8 cellular contexts compared by ENCODE assay signal in the genomic region with DNA sequence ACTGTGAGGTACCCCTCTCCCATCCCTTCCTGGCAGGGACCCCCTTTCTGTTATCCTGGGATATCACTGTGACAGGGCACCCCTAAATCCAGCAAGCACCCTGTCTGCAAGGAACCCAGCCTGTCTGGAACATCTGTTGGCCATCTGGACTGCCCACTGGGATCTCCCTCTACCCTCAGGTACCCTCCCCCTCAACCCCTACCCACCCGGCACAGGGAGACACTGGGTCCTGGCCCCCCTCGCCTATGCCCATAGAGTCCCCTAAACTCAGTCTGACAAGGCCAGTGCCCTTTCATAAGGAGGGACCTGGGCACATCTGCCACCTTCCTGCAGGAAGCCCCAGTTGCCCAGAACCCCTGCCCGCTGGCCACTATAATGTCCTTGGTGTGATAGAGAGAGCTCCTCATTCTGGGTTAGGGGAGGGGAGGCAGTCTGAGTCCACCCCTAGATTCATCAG. TPM values are rescaled to one million over a fixed set of nuclear protein-coding genes. Genes with fewer than 3 reads are reported as not detected.
DNase-seq lines count a peak whose midpoint lies in the region; ATAC-seq and TF ChIP-seq lines count a peak whose summit lies in the region.

No MANE protein-coding gene starts in this region.

- no peak overlapping the region for H3K9ac ChIP-seq in skeletal muscle satellite cell (ENCODE audit: low read depth, low read length)

- no peaks in the 10 kb centered on the region for H3K9me3 Mint-ChIP-seq in WTC11

- H3K27ac Mint-ChIP-seq in WTC11, result peak overlapping the region; percentile 57; the same call in 1 of the 2 replicates

- H3K9me3 ChIP-seq in skeletal muscle satellite cell (replicated peaks; ENCODE audit: low read length), result no peaks in the 10 kb centered on the region

- peaks cover 5% of the 10 kb centered on the region for H3K36me3 Mint-ChIP-seq in WTC11

- peaks cover 12% of the 10 kb centered on the region for H3K27me3 Mint-ChIP-seq in WTC11 (ENCODE audit: low read depth)

- peaks cover 29% of the 10 kb centered on the region for H3K4me1 Mint-ChIP-seq in WTC11

- H3K4me1 ChIP-seq in skeletal muscle satellite cell (ENCODE audit: control insufficient read depth, insufficient read depth, low read length), result peaks cover 12% of the 10 kb centered on the region

- no peaks in the 10 kb centered on the region; the same call in 1 of the 2 replicates for H3K36me3 ChIP-seq in H7 (replicated peaks; ENCODE audit: control insufficient read depth, insufficient read depth, low read length)
- peaks cover 26% of the 10 kb centered on the region for H3K36me3 ChIP-seq in skeletal muscle satellite cell (ENCODE audit: insufficient read depth, low read length)

- POLR2A ChIA-PET in WTC11 (lab: Charles Lee), result interaction anchor here (1.7 kb wide), 1 partner anchor 29 kb away, joined by 8 read pairs; a partner anchor contains a TSS

- peak overlapping the region; percentile 75 for H3K4me3 Mint-ChIP-seq in WTC11

- no peak for ATAC-seq in WTC11
- no peak for ATAC-seq in HG03097 (IDR thresholded peaks at IDR 0.05; ENCODE audit: low FRiP score, unreplicated experiment)
- no peak for ATAC-seq in GM18858 (IDR thresholded peaks at IDR 0.05; ENCODE audit: unreplicated experiment)
- no peak for ATAC-seq in HG03342 (IDR thresholded peaks at IDR 0.05; ENCODE audit: unreplicated experiment)

- H3K27me3 ChIP-seq in H7 (ENCODE audit: control insufficient read depth, insufficient read depth, low read length) (no peaks in the 10 kb centered on the region), skeletal muscle satellite cell (ENCODE audit: control insufficient read depth, insufficient read depth, low read length) (no peaks in the 10 kb centered on the region)

- DNase-seq in H7, result no peak
- DNase-seq in WTC11 (ENCODE audit: low spot score), result no peak
- DNase-seq in fibroblast of villous mesenchyme (ENCODE audit: low read depth), result no peak
- DNase-seq in effector CD8-positive, alpha-beta T cell (lab: John Stamatoyannopoulos, UW), result no peak

- TF ChIP-seq CTCF in WTC11 (IDR thresholded peaks at IDR 0.05), result no peak
- no peak for TF ChIP-seq CTCF in fibroblast of villous mesenchyme (IDR thresholded peaks at IDR 0.05; ENCODE audit: insufficient read depth, low read depth, low read length)

- H3K4me2 ChIP-seq in skeletal muscle satellite cell (ENCODE audit: low read length), result peak overlapping the region; percentile 28

- H3K4me3 ChIP-seq in H7 (ENCODE audit: insufficient read depth, low read depth, low read length) (peak overlapping the region; percentile 53), fibroblast of villous mesenchyme (ENCODE audit: low read depth, low read length) (peak overlapping the region; percentile 50), skeletal muscle satellite cell (ENCODE audit: low read length) (no peak overlapping the region)

- CTCF ChIA-PET in WTC11 (lab: Charles Lee), result interaction anchor here (0.6 to 2.7 kb wide), 31 partner anchors 8 to 286 kb away, joined by 3 to 33 read pairs (median 6); a partner anchor contains a TSS

TF ChIP-seq in WTC11, 78 proteins besides CTCF, POLR2A, EP300 and RAD21 (continues in another document):
- TF ChIP-seq, protein P1, sequence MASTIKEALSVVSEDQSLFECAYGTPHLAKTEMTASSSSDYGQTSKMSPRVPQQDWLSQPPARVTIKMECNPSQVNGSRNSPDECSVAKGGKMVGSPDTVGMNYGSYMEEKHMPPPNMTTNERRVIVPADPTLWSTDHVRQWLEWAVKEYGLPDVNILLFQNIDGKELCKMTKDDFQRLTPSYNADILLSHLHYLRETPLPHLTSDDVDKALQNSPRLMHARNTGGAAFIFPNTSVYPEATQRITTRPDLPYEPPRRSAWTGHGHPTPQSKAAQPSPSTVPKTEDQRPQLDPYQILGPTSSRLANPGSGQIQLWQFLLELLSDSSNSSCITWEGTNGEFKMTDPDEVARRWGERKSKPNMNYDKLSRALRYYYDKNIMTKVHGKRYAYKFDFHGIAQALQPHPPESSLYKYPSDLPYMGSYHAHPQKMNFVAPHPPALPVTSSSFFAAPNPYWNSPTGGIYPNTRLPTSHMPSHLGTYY (CRISPR knock-in tag; IDR thresholded peaks at IDR 0.05), result no peak
- TF ChIP-seq ZBTB21 (CRISPR knock-in tag; IDR thresholded peaks at IDR 0.05; ENCODE audit: borderline replicate concordance), result no peak
- TF ChIP-seq, protein P2, sequence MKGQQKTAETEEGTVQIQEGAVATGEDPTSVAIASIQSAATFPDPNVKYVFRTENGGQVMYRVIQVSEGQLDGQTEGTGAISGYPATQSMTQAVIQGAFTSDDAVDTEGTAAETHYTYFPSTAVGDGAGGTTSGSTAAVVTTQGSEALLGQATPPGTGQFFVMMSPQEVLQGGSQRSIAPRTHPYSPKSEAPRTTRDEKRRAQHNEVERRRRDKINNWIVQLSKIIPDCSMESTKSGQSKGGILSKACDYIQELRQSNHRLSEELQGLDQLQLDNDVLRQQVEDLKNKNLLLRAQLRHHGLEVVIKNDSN (CRISPR knock-in tag; IDR thresholded peaks at IDR 0.05), result no peak
- TF ChIP-seq SP1 (CRISPR knock-in tag; conservative IDR thresholded peaks at IDR 0.05), result no peak
- TF ChIP-seq SMAD3 (CRISPR knock-in tag; IDR thresholded peaks at IDR 0.05; ENCODE audit: borderline replicate concordance), result no peak
- TF ChIP-seq MYBL2 (CRISPR knock-in tag; IDR thresholded peaks at IDR 0.05), result no peak
- TF ChIP-seq KAT7 (CRISPR knock-in tag; IDR thresholded peaks at IDR 0.05; ENCODE audit: borderline replicate concordance), result no peak
- TF ChIP-seq ZNF263 (CRISPR knock-in tag; IDR thresholded peaks at IDR 0.05; ENCODE audit: low read depth), result no peak
- TF ChIP-seq, protein P3, sequence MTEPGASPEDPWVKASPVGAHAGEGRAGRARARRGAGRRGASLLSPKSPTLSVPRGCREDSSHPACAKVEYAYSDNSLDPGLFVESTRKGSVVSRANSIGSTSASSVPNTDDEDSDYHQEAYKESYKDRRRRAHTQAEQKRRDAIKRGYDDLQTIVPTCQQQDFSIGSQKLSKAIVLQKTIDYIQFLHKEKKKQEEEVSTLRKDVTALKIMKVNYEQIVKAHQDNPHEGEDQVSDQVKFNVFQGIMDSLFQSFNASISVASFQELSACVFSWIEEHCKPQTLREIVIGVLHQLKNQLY (CRISPR knock-in tag; IDR thresholded peaks at IDR 0.05), result no peak
- no peak for TF ChIP-seq RORB (CRISPR knock-in tag; IDR thresholded peaks at IDR 0.05)
- TF ChIP-seq, protein P4, sequence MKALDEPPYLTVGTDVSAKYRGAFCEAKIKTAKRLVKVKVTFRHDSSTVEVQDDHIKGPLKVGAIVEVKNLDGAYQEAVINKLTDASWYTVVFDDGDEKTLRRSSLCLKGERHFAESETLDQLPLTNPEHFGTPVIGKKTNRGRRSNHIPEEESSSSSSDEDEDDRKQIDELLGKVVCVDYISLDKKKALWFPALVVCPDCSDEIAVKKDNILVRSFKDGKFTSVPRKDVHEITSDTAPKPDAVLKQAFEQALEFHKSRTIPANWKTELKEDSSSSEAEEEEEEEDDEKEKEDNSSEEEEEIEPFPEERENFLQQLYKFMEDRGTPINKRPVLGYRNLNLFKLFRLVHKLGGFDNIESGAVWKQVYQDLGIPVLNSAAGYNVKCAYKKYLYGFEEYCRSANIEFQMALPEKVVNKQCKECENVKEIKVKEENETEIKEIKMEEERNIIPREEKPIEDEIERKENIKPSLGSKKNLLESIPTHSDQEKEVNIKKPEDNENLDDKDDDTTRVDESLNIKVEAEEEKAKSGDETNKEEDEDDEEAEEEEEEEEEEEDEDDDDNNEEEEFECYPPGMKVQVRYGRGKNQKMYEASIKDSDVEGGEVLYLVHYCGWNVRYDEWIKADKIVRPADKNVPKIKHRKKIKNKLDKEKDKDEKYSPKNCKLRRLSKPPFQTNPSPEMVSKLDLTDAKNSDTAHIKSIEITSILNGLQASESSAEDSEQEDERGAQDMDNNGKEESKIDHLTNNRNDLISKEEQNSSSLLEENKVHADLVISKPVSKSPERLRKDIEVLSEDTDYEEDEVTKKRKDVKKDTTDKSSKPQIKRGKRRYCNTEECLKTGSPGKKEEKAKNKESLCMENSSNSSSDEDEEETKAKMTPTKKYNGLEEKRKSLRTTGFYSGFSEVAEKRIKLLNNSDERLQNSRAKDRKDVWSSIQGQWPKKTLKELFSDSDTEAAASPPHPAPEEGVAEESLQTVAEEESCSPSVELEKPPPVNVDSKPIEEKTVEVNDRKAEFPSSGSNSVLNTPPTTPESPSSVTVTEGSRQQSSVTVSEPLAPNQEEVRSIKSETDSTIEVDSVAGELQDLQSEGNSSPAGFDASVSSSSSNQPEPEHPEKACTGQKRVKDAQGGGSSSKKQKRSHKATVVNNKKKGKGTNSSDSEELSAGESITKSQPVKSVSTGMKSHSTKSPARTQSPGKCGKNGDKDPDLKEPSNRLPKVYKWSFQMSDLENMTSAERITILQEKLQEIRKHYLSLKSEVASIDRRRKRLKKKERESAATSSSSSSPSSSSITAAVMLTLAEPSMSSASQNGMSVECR (CRISPR knock-in tag; IDR thresholded peaks at IDR 0.05; ENCODE audit: borderline replicate concordance), result no peak
- TF ChIP-seq RELA (CRISPR knock-in tag; IDR thresholded peaks at IDR 0.05; ENCODE audit: borderline replicate concordance), result no peak

RNA-seq across cellular contexts. Expression of a gene that starts 2.8 kb away (rescaled TPM):
- total RNA-seq in H7 (2014; rRNA removed; shearing (Covaris generic)), result 19.4 and 23.9 TPM in 2 replicates
- total RNA-seq in WTC11 (2021), result 18.8 to 22.0 TPM (median 21.9 TPM) in 3 replicates
- total RNA-seq in fibroblast of villous mesenchyme, result 3.0 and 4.5 TPM in 2 replicates
- total RNA-seq in skeletal muscle satellite cell (2012; rRNA removed), result 3.0 and 5.9 TPM in 2 replicates

RNA-seq across cellular contexts. Expression of a gene that starts 5.0 kb away (rescaled TPM):
- 12.6 and 20.4 TPM in 2 replicates for total RNA-seq in H7 (2014; rRNA removed; shearing (Covaris generic))
- total RNA-seq in WTC11 (2021) (17.0 to 19.7 TPM (median 18.0 TPM) in 3 replicates), fibroblast of villous mesenchyme (4.7 and 6.1 TPM in 2 replicates)
- total RNA-seq in skeletal muscle satellite cell (2012; rRNA removed), result 7.1 and 9.0 TPM in 2 replicates

RNA-seq across cellular contexts. Expression of a gene that starts 29.3 kb away (rescaled TPM):
- total RNA-seq in H7 (2014; rRNA removed; shearing (Covaris generic)), result 1,648 and 1,979 TPM in 2 replicates
- total RNA-seq in WTC11 (2021) (1,095 to 1,221 TPM (median 1,108 TPM) in 3 replicates), fibroblast of villous mesenchyme (295 and 389 TPM in 2 replicates)
- total RNA-seq in skeletal muscle satellite cell (2012; rRNA removed), result 252 and 323 TPM in 2 replicates

RNA-seq across cellular contexts. Expression of a gene that starts 38.4 kb away (rescaled TPM):
- 7.4 and 8.4 TPM in 2 replicates for total RNA-seq in H7 (2014; rRNA removed; shearing (Covaris generic))
- total RNA-seq in WTC11 (2021) (5.0 to 6.5 TPM (median 6.0 TPM) in 3 replicates), fibroblast of villous mesenchyme (7.3 and 8.7 TPM in 2 replicates)
- 7.0 and 7.4 TPM in 2 replicates for total RNA-seq in skeletal muscle satellite cell (2012; rRNA removed)

RNA-seq across cellular contexts. Expression of a gene that starts 40.3 kb away (rescaled TPM):
- 85.9 and 96.2 TPM in 2 replicates for total RNA-seq in H7 (2014; rRNA removed; shearing (Covaris generic))
- total RNA-seq in WTC11 (2021) (109 to 126 TPM (median 119 TPM) in 3 replicates), fibroblast of villous mesenchyme (111 and 120 TPM in 2 replicates)
- total RNA-seq in skeletal muscle satellite cell (2012; rRNA removed), result 86.4 and 113 TPM in 2 replicates
